In genomic region chr10:76769161-76769560, GRCh38 we compare ENCODE assay signal across 28 cellular contexts.
"Had no signal": no experiment of that assay in that cellular context is flagged by ENCODE, and none has a peak within 500 bp of the region (broad histone marks: within the 10 kb centered on the region; RNA-seq: fewer than 3 reads in every experiment).

No MANE protein-coding gene starts in this region.

- H3K4me3 Mint-ChIP-seq: activated CD4-positive, alpha-beta memory T cell treated with anti-CD3 and anti-CD28 coated beads, Interleukin-2, amount 10 ng/mL, durations not matched to agents 7 days and 5 days; activated CD4-positive, alpha-beta T cell treated with anti-CD3 and anti-CD28 coated beads, Interleukin-2, amount 10 ng/mL, durations not matched to agents 7 days and 5 days; activated naive CD4-positive, alpha-beta T cell treated with anti-CD3 and anti-CD28 coated beads for 36 hours; activated naive CD8-positive, alpha-beta T cell; activated T-helper 17 cell treated with anti-CD3 and anti-CD28 coated beads, Interleukin-2, amount 50 U/mL, for 72 hours; T-cell had no signal

- H3K27me3 Mint-ChIP-seq: activated CD4-positive, alpha-beta memory T cell treated with anti-CD3 and anti-CD28 coated beads, Interleukin-2, amount 10 ng/mL, durations not matched to agents 7 days and 5 days; activated CD4-positive, alpha-beta T cell treated with anti-CD3 and anti-CD28 coated beads, Interleukin-2, amount 10 ng/mL, durations not matched to agents 7 days and 5 days; activated naive CD8-positive, alpha-beta T cell; activated T-helper 17 cell treated with anti-CD3 and anti-CD28 coated beads, Interleukin-2, amount 50 U/mL, for 72 hours; T-cell had no signal

- H3K27ac Mint-ChIP-seq: activated CD4-positive, alpha-beta memory T cell treated with anti-CD3 and anti-CD28 coated beads, Interleukin-2, amount 10 ng/mL, durations not matched to agents 7 days and 5 days; activated CD4-positive, alpha-beta T cell treated with anti-CD3 and anti-CD28 coated beads, Interleukin-2, amount 10 ng/mL, durations not matched to agents 7 days and 5 days; activated naive CD4-positive, alpha-beta T cell treated with anti-CD3 and anti-CD28 coated beads for 36 hours; activated naive CD8-positive, alpha-beta T cell; activated T-helper 17 cell treated with anti-CD3 and anti-CD28 coated beads, Interleukin-2, amount 50 U/mL, for 72 hours; T-cell had no signal

- H3K4me3 ChIP-seq: MG63, SK-N-MC had no signal

- DNase-seq: activated CD4-positive, alpha-beta memory T cell treated with anti-CD3 and anti-CD28 coated beads, Interleukin-2, amount 10 ng/mL, durations not matched to agents 7 days and 5 days; activated CD4-positive, alpha-beta T cell treated with anti-CD3 and anti-CD28 coated beads, Interleukin-2, amount 10 ng/mL, durations not matched to agents 7 days and 5 days; activated CD4-positive, CD25-positive, alpha-beta regulatory T cell; activated gamma-delta T cell; activated naive CD4-positive, alpha-beta T cell treated with anti-CD3 and anti-CD28 coated beads for 36 hours; activated T-cell treated with anti-CD3 and anti-CD28 coated beads for 4 hours; activated T-cell treated with anti-CD3 and anti-CD28 coated beads, Interleukin-2, amount 50 U/mL, for 48 hours; aorta; central memory CD4-positive, alpha-beta T cell; MG63; MV-4-11; NCI-H1092 treated with DMSO at 0.1 percent for 48 hours; NCI-H1417 treated with DMSO at 0.1 percent for 48 hours; NCI-H1694; NCI-H2029; NCI-H2107; NCI-H2171 treated with DMSO at 0.1 percent for 48 hours; NCI-H226; NK-92 treated with Interleukin-12 subunit alpha and Interleukin-12 subunit beta, amount 100 ng/mL, for 24 hours; OCI-M1; RPMI8226; T-cell had no signal

- ATAC-seq: activated T-helper 17 cell treated with anti-CD3 and anti-CD28 coated beads, Interleukin-2, amount 50 U/mL, for 72 hours; Panc1; Right ventricle myocardium inferior; T-cell had no signal

- H3K36me3 ChIP-seq: MG63 had no signal

- H3K4me1 Mint-ChIP-seq: activated CD4-positive, alpha-beta memory T cell treated with anti-CD3 and anti-CD28 coated beads, Interleukin-2, amount 10 ng/mL, durations not matched to agents 7 days and 5 days; activated CD4-positive, alpha-beta T cell treated with anti-CD3 and anti-CD28 coated beads, Interleukin-2, amount 10 ng/mL, durations not matched to agents 7 days and 5 days; activated T-helper 17 cell treated with anti-CD3 and anti-CD28 coated beads, Interleukin-2, amount 50 U/mL, for 72 hours; T-cell had no signal

- H3K27me3 ChIP-seq: MG63 had no signal

- H3K27ac ChIP-seq: SK-N-MC, VCaP had no signal

- H3K36me3 Mint-ChIP-seq: activated naive CD8-positive, alpha-beta T cell; T-cell had no signal

- H3K9me3 ChIP-seq: MG63 had no signal

- H3K9me3 Mint-ChIP-seq: activated CD4-positive, alpha-beta T cell treated with anti-CD3 and anti-CD28 coated beads, Interleukin-2, amount 10 ng/mL, durations not matched to agents 7 days and 5 days; activated T-helper 17 cell treated with anti-CD3 and anti-CD28 coated beads, Interleukin-2, amount 50 U/mL, for 72 hours had no signal
